In genomic region chr2:85577063-85577385, GRCh38 we compare ENCODE assay signal across 1 cellular context.
TF ChIP-seq lines count a peak whose summit lies in the region.

No MANE protein-coding gene starts in this region.

TF ChIP-seq in liver, 16 proteins besides CTCF, POLR2A, EP300 and RAD21:
- TF ChIP-seq ZBTB33 (IDR thresholded peaks at IDR 0.05) (no peak), NR2F2 (IDR thresholded peaks at IDR 0.05) (no peak), SP1 (IDR thresholded peaks at IDR 0.05) (no peak), YY1 (IDR thresholded peaks at IDR 0.05) (no peak), MAX (IDR thresholded peaks at IDR 0.05) (no peak), JUND (IDR thresholded peaks at IDR 0.05) (no peak), FOXA2 (IDR thresholded peaks at IDR 0.05) (no peak), HNF4A (conservative IDR thresholded peaks at IDR 0.05) (no peak)
